Comparison of ENCODE assay signal across 8 cellular contexts in genomic region chr3:195895900-195896360, GRCh38. TPM values are rescaled to one million over a fixed set of nuclear protein-coding genes. Genes with fewer than 3 reads are reported as not detected.
A peak's percentile ranks its signal among the peaks of the same experiment; 100 is the strongest.
DNase-seq lines count a peak whose midpoint lies in the region; ATAC-seq and TF ChIP-seq lines count a peak whose summit lies in the region.

No MANE protein-coding gene starts in this region.

- H3K27me3 Mint-ChIP-seq in CD14-positive monocyte (ENCODE audit: low read depth in 3 of 3), result no peaks in the 10 kb centered on the region

- peak overlapping the region; percentile 88 to 99 (median 95) for H3K27ac Mint-ChIP-seq in CD14-positive monocyte

- peaks cover 63% of the 10 kb centered on the region for H3K4me1 Mint-ChIP-seq in CD14-positive monocyte

- peak overlapping the region; percentile 75 for H3K4me3 ChIP-seq in HUES48 (ENCODE audit: low read depth, low read length)
- peak overlapping the region; percentile 64 for H3K4me3 ChIP-seq in iPS-18a (ENCODE audit: low read length)
- H3K4me3 ChIP-seq in skeletal muscle tissue (ENCODE audit: low read length in 3 of 3), result peak overlapping the region; percentile 68 to 79 (median 77)

- ATAC-seq in GM19397 (IDR thresholded peaks at IDR 0.05; ENCODE audit: unreplicated experiment) (peak; percentile 49), HG03469 (IDR thresholded peaks at IDR 0.05; ENCODE audit: unreplicated experiment) (no peak)

- no peak overlapping the region for H3K9ac ChIP-seq in HUES48 (ENCODE audit: low read depth, low read length)
- H3K9ac ChIP-seq in iPS-18a (ENCODE audit: low read length), result no peak overlapping the region
- H3K9ac ChIP-seq in skeletal muscle tissue (ENCODE audit: low read depth in 1 of 3, low read length in 3 of 3), result peak overlapping the region; percentile 68 to 85 (median 75)

- intact Hi-C loops in CD14-positive monocyte (cut with micrococcal nuclease), result loop anchor here (1.0 to 2.0 kb wide), 2 partner anchors 10 to 13 kb away; partner anchors contain the start of gene TNK2 (in 1 of the 2)

- no peak for TF ChIP-seq CTCF in CD14-positive monocyte (IDR thresholded peaks at IDR 0.05)

- peak overlapping the region; percentile 87 to 90 for H3K4me3 Mint-ChIP-seq in CD14-positive monocyte

- H3K9me3 Mint-ChIP-seq in CD14-positive monocyte, result peaks cover 0 to 1% (median 0%) of the 10 kb centered on the region in 7 donors

- H3K4me1 ChIP-seq in HUES48 (ENCODE audit: control insufficient read depth, insufficient read depth, low read length), result peaks cover 33% of the 10 kb centered on the region
- H3K4me1 ChIP-seq in iPS-18a (ENCODE audit: control insufficient read depth, low read depth, low read length), result peaks cover 10% of the 10 kb centered on the region
- H3K4me1 ChIP-seq in skeletal muscle tissue (ENCODE audit: control insufficient read depth in 3 of 3, insufficient read depth in 3 of 3, low read length in 3 of 3), result peaks cover 52 to 86% (median 82%) of the 10 kb centered on the region in 3 donors

- DNase-seq in CD14-positive monocyte (ENCODE audit: low spot score), result peak; percentile 77
- DNase-seq in T-helper 22 cell (ENCODE audit: low read depth), result peak; percentile 54
- peak; percentile 60 for DNase-seq in astrocyte of the hippocampus (ENCODE audit: low read depth, low spot score)

- H3K36me3 Mint-ChIP-seq in CD14-positive monocyte, result peaks cover 15 to 36% of the 10 kb centered on the region in 2 donors

- H3K27me3 ChIP-seq in HUES48 (ENCODE audit: control insufficient read depth, insufficient read depth, low read length) (no peaks in the 10 kb centered on the region), iPS-18a (ENCODE audit: control insufficient read depth, insufficient read depth, low read length) (peaks cover 5% of the 10 kb centered on the region), skeletal muscle tissue (ENCODE audit: control insufficient read depth in 3 of 3, insufficient read depth in 3 of 3, low read length in 3 of 3) (no peaks in the 10 kb centered on the region)

- H3K9me3 ChIP-seq in HUES48 (ENCODE audit: control insufficient read depth, insufficient read depth, low read length) (no peaks in the 10 kb centered on the region), iPS-18a (ENCODE audit: control insufficient read depth, low read depth, low read length) (no peaks in the 10 kb centered on the region), skeletal muscle tissue (ENCODE audit: control insufficient read depth in 3 of 3, low read length in 3 of 3) (no peaks in the 10 kb centered on the region)

- H3K36me3 ChIP-seq in HUES48 (ENCODE audit: control insufficient read depth, insufficient read depth, low read length) (no peaks in the 10 kb centered on the region), iPS-18a (ENCODE audit: control insufficient read depth, low read depth, low read length) (no peaks in the 10 kb centered on the region), skeletal muscle tissue (ENCODE audit: control insufficient read depth in 3 of 3, insufficient read depth in 3 of 3, low read length in 3 of 3) (no peaks in the 10 kb centered on the region)

- H3K27ac ChIP-seq in HUES48 (ENCODE audit: low read depth, low read length) (peak overlapping the region; percentile 22), iPS-18a (ENCODE audit: low read length) (no peak overlapping the region), skeletal muscle tissue (ENCODE audit: low read depth, low read length) (peak overlapping the region; percentile 83)

RNA-seq across cellular contexts. Expression of gene TNK2, which starts 12.4 kb away (rescaled TPM):
- 1 to 10 TPM in 1 of 2 donors, under 1 TPM in 1; 0.84 to 1.8 TPM for polyA plus RNA-seq in CD14-positive monocyte
- total RNA-seq in skeletal muscle tissue, result 9.9 TPM

Comparison
In these comparisons a context has a peak if more than half of its experiments do, and no peak if none do; other contexts are left out.
1. H3K9ac ChIP-seq: peak in skeletal muscle tissue (3 of 3); none in HUES48 (single experiment) and iPS-18a (single experiment).
2. Peak in every context shown above with its lines, with median percentiles within 50 percentile points of each other: DNase-seq and H3K4me3 ChIP-seq.